In genomic region chr3:120875989-120876388, GRCh38 we compare ENCODE assay signal across 17 cellular contexts. TPM values are rescaled to one million over a fixed set of nuclear protein-coding genes. Genes with fewer than 3 reads are reported as not detected.
"Had no signal": no experiment of that assay in that cellular context is flagged by ENCODE, and none has a peak within 500 bp of the region (broad histone marks: within the 10 kb centered on the region; RNA-seq: fewer than 3 reads in every experiment).

No MANE protein-coding gene starts in this region.

- H3K9me3 Mint-ChIP-seq: activated naive CD4-positive, alpha-beta T cell treated with anti-CD3 and anti-CD28 coated beads, Interleukin-2, amount 50 U/mL, for 72 hours; activated T-cell treated with anti-CD3 and anti-CD28 coated beads, Interleukin-2, amount 50 U/mL, for 24 hours; brain; stimulated activated memory B cell treated with anti-CD40 and anti-IgM and Interleukin-4, amounts not matched to agents 10 μg/mL and 1 μg/mL and 100 μg/mL, for 72 hours had no signal

- H3K4me3 ChIP-seq: tibial nerve, vagina had no signal

- H3K9me3 ChIP-seq: neutrophil, tibial nerve, vagina had no signal

- H3K4me1 ChIP-seq: tibial nerve, vagina had no signal

- H3K4me3 Mint-ChIP-seq: activated CD8-positive, alpha-beta memory T cell treated with anti-CD3 and anti-CD28 coated beads, Interleukin-2, amount 10 ng/mL, durations not matched to agents 7 days and 5 days; activated T-cell treated with anti-CD3 and anti-CD28 coated beads, Interleukin-2, amount 50 U/mL, for 24 hours; brain; naive thymus-derived CD4-positive, alpha-beta T cell; stimulated activated memory B cell treated with anti-CD40 and anti-IgM and Interleukin-4, amounts not matched to agents 10 μg/mL and 1 μg/mL and 100 μg/mL, for 72 hours had no signal

- H3K4me1 Mint-ChIP-seq: activated CD8-positive, alpha-beta memory T cell treated with anti-CD3 and anti-CD28 coated beads, Interleukin-2, amount 10 ng/mL, durations not matched to agents 7 days and 5 days; brain; naive thymus-derived CD4-positive, alpha-beta T cell; stimulated activated memory B cell treated with anti-CD40 and anti-IgM and Interleukin-4, amounts not matched to agents 10 μg/mL and 1 μg/mL and 100 μg/mL, for 72 hours had no signal

- H3K27ac Mint-ChIP-seq: activated CD8-positive, alpha-beta memory T cell treated with anti-CD3 and anti-CD28 coated beads, Interleukin-2, amount 10 ng/mL, durations not matched to agents 7 days and 5 days; activated naive CD4-positive, alpha-beta T cell treated with anti-CD3 and anti-CD28 coated beads, Interleukin-2, amount 50 U/mL, for 72 hours; activated T-cell treated with anti-CD3 and anti-CD28 coated beads, Interleukin-2, amount 50 U/mL, for 24 hours; brain; naive thymus-derived CD4-positive, alpha-beta T cell; stimulated activated memory B cell treated with anti-CD40 and anti-IgM and Interleukin-4, amounts not matched to agents 10 μg/mL and 1 μg/mL and 100 μg/mL, for 72 hours had no signal

- DNase-seq: activated CD4-positive, alpha-beta T cell treated with anti-CD3 and anti-CD28 coated beads for 1 hour; activated CD4-positive, alpha-beta T cell treated with anti-CD3 and anti-CD28 coated beads, Interleukin-2, amount 50 U/mL, for 48 hours; activated CD8-positive, alpha-beta memory T cell treated with anti-CD3 and anti-CD28 coated beads, Interleukin-2, amount 10 ng/mL, durations not matched to agents 7 days and 5 days; activated effector memory CD4-positive, alpha-beta T cell treated with Interleukin-2 at 50 U/mL for 16 hours; activated T-cell treated with anti-CD3 and anti-CD28 coated beads, Interleukin-2, amount 50 U/mL, for 24 hours; amniotic stem cell; cerebellar nuclear complex; dermis blood vessel endothelial cell; naive thymus-derived CD4-positive, alpha-beta T cell; retina had no signal

- H3K36me3 Mint-ChIP-seq: activated CD8-positive, alpha-beta memory T cell treated with anti-CD3 and anti-CD28 coated beads, Interleukin-2, amount 10 ng/mL, durations not matched to agents 7 days and 5 days; activated naive CD4-positive, alpha-beta T cell treated with anti-CD3 and anti-CD28 coated beads, Interleukin-2, amount 50 U/mL, for 72 hours; brain; naive thymus-derived CD4-positive, alpha-beta T cell; stimulated activated memory B cell treated with anti-CD40 and anti-IgM and Interleukin-4, amounts not matched to agents 10 μg/mL and 1 μg/mL and 100 μg/mL, for 72 hours had no signal

- ATAC-seq: activated CD8-positive, alpha-beta memory T cell treated with anti-CD3 and anti-CD28 coated beads, Interleukin-2, amount 10 ng/mL, durations not matched to agents 7 days and 5 days; activated naive CD4-positive, alpha-beta T cell treated with anti-CD3 and anti-CD28 coated beads, Interleukin-2, amount 50 U/mL, for 72 hours; naive thymus-derived CD4-positive, alpha-beta T cell; stimulated activated memory B cell treated with anti-CD40 and anti-IgM and Interleukin-4, amounts not matched to agents 10 μg/mL and 1 μg/mL and 100 μg/mL, for 72 hours had no signal

- H3K36me3 ChIP-seq: neutrophil, tibial nerve, vagina had no signal

- H3K27me3 ChIP-seq: neutrophil, tibial nerve, vagina had no signal

- H3K27ac ChIP-seq: neutrophil, tibial nerve, vagina had no signal

RNA-seq across cellular contexts. Expression of gene STXBP5L, which starts 32.0 kb away (rescaled TPM):
- total RNA-seq: activated CD8-positive, alpha-beta memory T cell treated with anti-CD3 and anti-CD28 coated beads, Interleukin-2, amount 10 ng/mL, durations not matched to agents 7 days and 5 days; activated naive CD4-positive, alpha-beta T cell treated with anti-CD3 and anti-CD28 coated beads, Interleukin-2, amount 50 U/mL, for 72 hours; dermis blood vessel endothelial cell; epithelial cell of proximal tubule; naive thymus-derived CD4-positive, alpha-beta T cell had no signal
- polyA plus RNA-seq: naive thymus-derived CD4-positive, alpha-beta T cell had no signal
